Comparison of ENCODE assay signal across 1 cellular context in the genomic region with DNA sequence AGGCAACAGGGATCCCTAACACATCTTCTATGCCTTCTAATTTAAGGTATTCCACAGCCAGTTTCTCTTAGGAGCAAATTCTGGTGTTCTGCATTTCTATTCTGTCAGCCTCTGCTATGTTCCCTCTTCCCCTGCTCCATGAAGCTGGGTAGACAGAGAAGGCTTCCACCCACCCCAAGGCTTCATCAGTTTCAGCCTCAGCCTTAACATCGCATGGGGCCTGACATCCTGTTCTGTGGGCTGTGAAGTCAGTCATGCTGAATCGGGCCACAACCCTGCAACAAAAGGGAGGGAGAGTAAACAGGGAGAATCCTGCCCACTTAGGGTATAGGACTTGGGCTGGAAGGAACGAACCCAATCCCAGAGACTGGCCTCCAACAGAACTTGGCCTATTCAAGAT.
TF ChIP-seq lines count a peak whose summit lies in the region.

No MANE protein-coding gene starts in this region.

TF ChIP-seq in WTC11, 78 proteins besides CTCF, POLR2A, EP300 and RAD21 (continued from another document):
- TF ChIP-seq PRDM15 (CRISPR knock-in tag; IDR thresholded peaks at IDR 0.05) (no peak), ZMAT4 (CRISPR knock-in tag; IDR thresholded peaks at IDR 0.05) (no peak), USF2 (CRISPR knock-in tag; IDR thresholded peaks at IDR 0.05) (no peak)
